22 cellular contexts compared by ENCODE assay signal in the genomic region with DNA sequence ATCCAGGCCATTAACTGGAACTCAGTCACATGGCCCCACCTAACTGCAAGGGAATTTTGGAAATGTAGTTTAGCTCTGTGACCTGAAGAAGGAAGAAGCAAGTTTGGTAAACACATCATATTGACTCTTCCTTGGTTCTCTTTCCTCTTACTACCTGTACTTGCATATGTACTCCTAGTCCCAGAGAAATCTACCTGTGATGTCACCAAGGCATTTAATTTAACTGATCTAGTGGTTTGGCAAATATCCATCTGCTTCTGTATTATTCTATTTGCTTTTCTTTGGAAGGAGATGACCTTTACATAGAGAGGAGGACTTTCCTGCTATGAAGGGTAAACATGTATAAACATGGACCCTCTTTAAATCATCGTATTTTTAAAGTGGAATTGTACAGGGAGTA.
DNase-seq lines count a peak whose midpoint lies in the region; ATAC-seq, FAIRE-seq and TF ChIP-seq lines count a peak whose summit lies in the region.
"Had no signal": no experiment of that assay in that cellular context is flagged by ENCODE, and none has a peak within 500 bp of the region (broad histone marks: within the 10 kb centered on the region; RNA-seq: fewer than 3 reads in every experiment).

No MANE protein-coding gene starts in this region.

- FAIRE-seq in H54 (lab: Jason Lieb, UNC), result no peak
- FAIRE-seq: GM12892 had no signal

- ATAC-seq in activated naive CD4-positive, alpha-beta T cell treated with anti-CD3 and anti-CD28 coated beads, Interleukin-2, amount 50 U/mL, for 72 hours, result no peak

- H3K9me3 Mint-ChIP-seq in activated naive CD4-positive, alpha-beta T cell treated with anti-CD3 and anti-CD28 coated beads, Interleukin-2, amount 50 U/mL, for 72 hours, result no peaks in the 10 kb centered on the region
- H3K9me3 Mint-ChIP-seq: CD14-positive monocyte; CD8-positive, alpha-beta memory T cell; T-helper 1 cell treated with Interleukin-12 subunit alpha and Interleukin-12 subunit beta and Interleukin-4 antibody, amounts not matched to agents 30 μg/mL and 1 μg/mL, for 36 hours had no signal

- no peak for TF ChIP-seq POLR2A in H54 (IDR thresholded peaks at IDR 0.05; ENCODE audit: low read depth, low read length)

- no peak overlapping the region for H3K27ac Mint-ChIP-seq in activated naive CD4-positive, alpha-beta T cell treated with anti-CD3 and anti-CD28 coated beads, Interleukin-2, amount 50 U/mL, for 72 hours
- H3K27ac Mint-ChIP-seq: B cell; CD14-positive monocyte; T-helper 1 cell treated with Interleukin-12 subunit alpha and Interleukin-12 subunit beta and Interleukin-4 antibody, amounts not matched to agents 30 μg/mL and 1 μg/mL, for 36 hours had no signal

- peak; percentile 39 for DNase-seq in DMS79 treated with DMSO at 0.1 percent for 48 hours (lab: John Stamatoyannopoulos, UW)
- no peak for DNase-seq in DMS79 (lab: John Stamatoyannopoulos, UW)
- peak; percentile 40 for DNase-seq in DMS53 (lab: John Stamatoyannopoulos, UW)
- DNase-seq in NCI-H2029 treated with DMSO at 0.1 percent for 48 hours (lab: John Stamatoyannopoulos, UW), result peak; percentile 82
- peak; percentile 48 for DNase-seq in NCI-H748 treated with DMSO at 0.1 percent for 48 hours (lab: John Stamatoyannopoulos, UW)
- DNase-seq in NOMO-1 treated with dmso at 0.1 percent for 144 hours (lab: John Stamatoyannopoulos, UW; ENCODE audit: unreplicated experiment), result no peak
- DNase-seq in activated naive CD4-positive, alpha-beta T cell treated with anti-CD3 and anti-CD28 coated beads, Interleukin-2, amount 50 U/mL, for 72 hours (ENCODE audit: low spot score in 2 of 2), result no peak
- no peak for DNase-seq in H54 (ENCODE audit: insufficient read length, low spot score)
- DNase-seq: Calu3; CD8-positive, alpha-beta memory T cell; H7; NCI-H187; NCI-H524; OCI-M1; Peyer's patch; SK-N-SH; SW 1271; T-helper 9 cell had no signal

- no peaks in the 10 kb centered on the region for H3K36me3 Mint-ChIP-seq in activated naive CD4-positive, alpha-beta T cell treated with anti-CD3 and anti-CD28 coated beads, Interleukin-2, amount 50 U/mL, for 72 hours
- H3K36me3 Mint-ChIP-seq: CD14-positive monocyte; CD8-positive, alpha-beta memory T cell had no signal

Comparison
In these comparisons a context has a peak if more than half of its experiments do, and no peak if none do; other contexts are left out.
1. DNase-seq: peak in DMS79 treated with DMSO at 0.1 percent for 48 hours (single experiment), DMS53 (single experiment), NCI-H2029 treated with DMSO at 0.1 percent for 48 hours (single experiment) and NCI-H748 treated with DMSO at 0.1 percent for 48 hours (single experiment); none in DMS79 (single experiment), NOMO-1 treated with dmso at 0.1 percent for 144 hours (single experiment), activated naive CD4-positive, alpha-beta T cell treated with anti-CD3 and anti-CD28 coated beads, Interleukin-2, amount 50 U/mL, for 72 hours (0 of 2) and H54 (single experiment).